Comparison of ENCODE assay signal across 19 cellular contexts in genomic region chr1:156440689-156441437, GRCh38.
"Had no signal": no experiment of that assay in that cellular context is flagged by ENCODE, and none has a peak within 500 bp of the region (broad histone marks: within the 10 kb centered on the region; RNA-seq: fewer than 3 reads in every experiment).

No MANE protein-coding gene starts in this region.

- H3K4me1 ChIP-seq: colonic mucosa had no signal

- H3K27ac ChIP-seq: colonic mucosa, heart right ventricle, sigmoid colon, skin epidermis, stomach, thoracic aorta, transverse colon had no signal

- H3K36me3 ChIP-seq: colonic mucosa, heart right ventricle, sigmoid colon, stomach, thoracic aorta, transverse colon had no signal

- H3K4me3 Mint-ChIP-seq: naive thymus-derived CD8-positive, alpha-beta T cell had no signal

- H3K27ac Mint-ChIP-seq: naive thymus-derived CD8-positive, alpha-beta T cell had no signal

- DNase-seq: colonic mucosa; dermis blood vessel endothelial cell; heart right ventricle; hypothalamus; kidney glomerular epithelial cell; mammary epithelial cell; mucosa of descending colon; naive thymus-derived CD8-positive, alpha-beta T cell; sigmoid colon; stimulated activated CD4-positive, alpha-beta T cell treated with anti-CD3 and anti-CD28 coated beads, Interleukin-2, amount 100 ng/mL, for 24 hours; stimulated activated CD4-positive, alpha-beta T cell treated with anti-CD3 and anti-CD28 coated beads, Interleukin-4, amount 100 ng/mL, for 4 hours; stimulated activated naive CD4-positive, alpha-beta T cell; stomach; substantia nigra; transverse colon had no signal

- ATAC-seq: esophagus mucosa; heart right ventricle; left lobe of liver; mucosa of descending colon; naive thymus-derived CD8-positive, alpha-beta T cell had no signal

- H3K9me3 ChIP-seq: colonic mucosa, heart right ventricle, mucosa of descending colon, sigmoid colon, stomach, thoracic aorta, transverse colon had no signal

- H3K4me3 ChIP-seq: colonic mucosa, heart right ventricle, mucosa of descending colon, sigmoid colon, skin epidermis, stomach, thoracic aorta, transverse colon had no signal
